ENCODE assay signal across 28 cellular contexts in the genomic region with DNA sequence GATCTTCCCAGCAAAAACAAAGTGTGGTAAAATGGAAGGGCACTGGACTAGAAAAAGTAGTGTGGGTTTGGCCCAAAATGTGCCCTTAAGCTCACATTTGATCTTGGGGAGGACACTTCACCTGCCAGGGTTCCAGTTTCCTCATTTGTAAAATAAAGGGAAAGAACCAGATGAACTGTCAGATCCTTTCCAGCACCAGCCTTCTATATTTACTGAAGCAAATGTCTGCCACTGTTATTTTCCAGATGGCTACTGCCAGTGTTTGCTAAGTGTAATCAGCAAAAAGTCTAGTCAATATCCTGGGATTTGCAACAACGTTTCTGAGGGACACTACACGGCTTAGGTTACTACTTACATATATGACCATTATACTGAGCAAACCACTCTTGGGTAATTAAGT.
DNase-seq lines count a peak whose midpoint lies in the region; ATAC-seq and TF ChIP-seq lines count a peak whose summit lies in the region.
"Had no signal": no experiment of that assay in that cellular context is flagged by ENCODE, and none has a peak within 500 bp of the region (broad histone marks: within the 10 kb centered on the region; RNA-seq: fewer than 3 reads in every experiment).

No MANE protein-coding gene starts in this region.

- no peak for TF ChIP-seq CTCF in VCaP (conservative IDR thresholded peaks at IDR 0.05)

- no peaks in the 10 kb centered on the region for H3K27me3 Mint-ChIP-seq in activated CD8-positive, alpha-beta memory T cell treated with anti-CD3 and anti-CD28 coated beads, Interleukin-2, amount 10 ng/mL, durations not matched to agents 7 days and 5 days
- no peaks in the 10 kb centered on the region for H3K27me3 Mint-ChIP-seq in stimulated activated naive CD8-positive, alpha-beta T cell treated with anti-CD3 and anti-CD28 coated beads, Interleukin-15, amount 100 ng/mL, for 72 hours
- H3K27me3 Mint-ChIP-seq: CD4-positive, CD25-positive, alpha-beta regulatory T cell; IgD-negative memory B cell; T-cell had no signal

- peaks cover 3% of the 10 kb centered on the region for H3K9me3 Mint-ChIP-seq in activated CD8-positive, alpha-beta memory T cell treated with anti-CD3 and anti-CD28 coated beads, Interleukin-2, amount 10 ng/mL, durations not matched to agents 7 days and 5 days (ENCODE audit: low read depth)
- H3K9me3 Mint-ChIP-seq in stimulated activated naive CD8-positive, alpha-beta T cell treated with anti-CD3 and anti-CD28 coated beads, Interleukin-15, amount 100 ng/mL, for 72 hours, result peaks cover 0 to 10% of the 10 kb centered on the region in 2 donors

- no peak for ATAC-seq in activated CD8-positive, alpha-beta memory T cell treated with anti-CD3 and anti-CD28 coated beads, Interleukin-2, amount 10 ng/mL, durations not matched to agents 7 days and 5 days
- ATAC-seq in HG03521 (IDR thresholded peaks at IDR 0.05; ENCODE audit: unreplicated experiment), result no peak
- ATAC-seq in stimulated activated naive CD8-positive, alpha-beta T cell treated with anti-CD3 and anti-CD28 coated beads, Interleukin-15, amount 100 ng/mL, for 72 hours, result no peak
- ATAC-seq: GM12878, T-cell had no signal

- peak overlapping the region; percentile 87 for H3K27ac ChIP-seq in VCaP
- H3K27ac ChIP-seq: HL-60, KMS-11, SJSA1 had no signal

- DNase-seq in NCI-H146 (lab: John Stamatoyannopoulos, UW) (peak; percentile 7), NCI-H146 treated with DMSO at 0.1 percent for 48 hours (lab: John Stamatoyannopoulos, UW; ENCODE audit: unreplicated experiment) (no peak), NCI-H2081 (lab: John Stamatoyannopoulos, UW) (peak; percentile 30 to 69)
- no peak for DNase-seq in activated CD8-positive, alpha-beta memory T cell treated with anti-CD3 and anti-CD28 coated beads, Interleukin-2, amount 10 ng/mL, durations not matched to agents 7 days and 5 days
- DNase-seq in stimulated activated naive CD8-positive, alpha-beta T cell treated with anti-CD3 and anti-CD28 coated beads, Interleukin-15, amount 100 ng/mL, for 72 hours, result no peak
- DNase-seq: CD4-positive, CD25-positive, alpha-beta regulatory T cell; DMS79; EL; GDM1; GOT3; HFFc6; NCI-H1048; NCI-H1436; NCI-H2029; NCI-H2171 treated with DMSO at 0.1 percent for 48 hours; NCI-H345; NCI-H510A treated with DMSO at 0.1 percent for 48 hours; NCI-H82; Right ventricle myocardium superior; RPMI8226; T-cell had no signal

- CTCF ChIA-PET in activated CD8-positive, alpha-beta memory T cell treated with anti-CD3 and anti-CD28 coated beads, Interleukin-2, amount 10 ng/mL, durations not matched to agents 7 days and 5 days (lab: Charles Lee), result no interaction called here

- no peak overlapping the region for H3K4me3 Mint-ChIP-seq in activated CD8-positive, alpha-beta memory T cell treated with anti-CD3 and anti-CD28 coated beads, Interleukin-2, amount 10 ng/mL, durations not matched to agents 7 days and 5 days
- H3K4me3 Mint-ChIP-seq in stimulated activated naive CD8-positive, alpha-beta T cell treated with anti-CD3 and anti-CD28 coated beads, Interleukin-15, amount 100 ng/mL, for 72 hours, result no peak overlapping the region
- H3K4me3 Mint-ChIP-seq: CD4-positive, CD25-positive, alpha-beta regulatory T cell; HFFc6; IgD-negative memory B cell; T-cell had no signal

- H3K4me1 Mint-ChIP-seq in activated CD8-positive, alpha-beta memory T cell treated with anti-CD3 and anti-CD28 coated beads, Interleukin-2, amount 10 ng/mL, durations not matched to agents 7 days and 5 days, result no peaks in the 10 kb centered on the region
- H3K4me1 Mint-ChIP-seq in stimulated activated naive CD8-positive, alpha-beta T cell treated with anti-CD3 and anti-CD28 coated beads, Interleukin-15, amount 100 ng/mL, for 72 hours, result no peaks in the 10 kb centered on the region
- H3K4me1 Mint-ChIP-seq: CD4-positive, CD25-positive, alpha-beta regulatory T cell; T-cell had no signal

- no peak overlapping the region for H3K27ac Mint-ChIP-seq in activated CD8-positive, alpha-beta memory T cell treated with anti-CD3 and anti-CD28 coated beads, Interleukin-2, amount 10 ng/mL, durations not matched to agents 7 days and 5 days
- no peak overlapping the region for H3K27ac Mint-ChIP-seq in stimulated activated naive CD8-positive, alpha-beta T cell treated with anti-CD3 and anti-CD28 coated beads, Interleukin-15, amount 100 ng/mL, for 72 hours
- H3K27ac Mint-ChIP-seq: CD4-positive, CD25-positive, alpha-beta regulatory T cell; HFFc6; IgD-negative memory B cell; T-cell had no signal

- H3K36me3 Mint-ChIP-seq in activated CD8-positive, alpha-beta memory T cell treated with anti-CD3 and anti-CD28 coated beads, Interleukin-2, amount 10 ng/mL, durations not matched to agents 7 days and 5 days, result no peaks in the 10 kb centered on the region
- H3K36me3 Mint-ChIP-seq: CD4-positive, CD25-positive, alpha-beta regulatory T cell; IgD-negative memory B cell; T-cell had no signal

Comparison
In these comparisons a context has a peak if more than half of its experiments do, and no peak if none do; other contexts are left out.
1. DNase-seq: peak in NCI-H146 (single experiment) and NCI-H2081 (2 of 2); none in NCI-H146 treated with DMSO at 0.1 percent for 48 hours (single experiment), activated CD8-positive, alpha-beta memory T cell treated with anti-CD3 and anti-CD28 coated beads, Interleukin-2, amount 10 ng/mL, durations not matched to agents 7 days and 5 days (single experiment) and stimulated activated naive CD8-positive, alpha-beta T cell treated with anti-CD3 and anti-CD28 coated beads, Interleukin-15, amount 100 ng/mL, for 72 hours (0 of 2).